In genomic region chr14:82854851-82855250, GRCh38 we compare ENCODE assay signal across 14 cellular contexts.
"Had no signal": no experiment of that assay in that cellular context is flagged by ENCODE, and none has a peak within 500 bp of the region (broad histone marks: within the 10 kb centered on the region; RNA-seq: fewer than 3 reads in every experiment).

No MANE protein-coding gene starts in this region.

- H3K27ac ChIP-seq: brain microvascular endothelial cell, psoas muscle, sigmoid colon, transverse colon had no signal

- H3K36me3 ChIP-seq: brain microvascular endothelial cell, sigmoid colon, transverse colon had no signal

- H3K4me1 ChIP-seq: psoas muscle, sigmoid colon, transverse colon had no signal

- DNase-seq: activated effector memory CD4-positive, alpha-beta T cell treated with anti-CD3 and anti-CD28 coated beads, Interleukin-2, amount 50 U/mL, for 16 hours; activated T-cell treated with anti-CD3 and anti-CD28 coated beads, Interleukin-2, amount 50 U/mL, for 4 hours; amygdala; brain microvascular endothelial cell; mucosa of descending colon; naive thymus-derived CD8-positive, alpha-beta T cell; psoas muscle; sigmoid colon; stimulated activated CD4-positive, alpha-beta T cell treated with anti-CD3 and anti-CD28 coated beads, Interleukin-12 subunit alpha, Interleukin-12 subunit beta, amount 100 ng/mL, for 4 hours; stimulated activated naive CD4-positive, alpha-beta T cell; substantia nigra; T-helper 2 cell; transverse colon had no signal

- H3K27me3 ChIP-seq: brain microvascular endothelial cell, sigmoid colon, transverse colon had no signal

- H3K4me3 ChIP-seq: lung, mucosa of descending colon, psoas muscle, sigmoid colon, transverse colon had no signal

- H3K9me3 ChIP-seq: mucosa of descending colon, psoas muscle, sigmoid colon had no signal
